ENCODE assay signal across 1 cellular context in genomic region chr15:72340366-72340765, GRCh38.
TF ChIP-seq lines count a peak whose summit lies in the region.

No MANE protein-coding gene starts in this region.

TF ChIP-seq in SK-N-SH, 30 proteins besides CTCF, POLR2A, EP300 and RAD21:
- TF ChIP-seq MAX (IDR thresholded peaks at IDR 0.05; ENCODE audit: low read depth), result no peak
- no peak for TF ChIP-seq MEF2A (IDR thresholded peaks at IDR 0.05; ENCODE audit: borderline replicate concordance, low read depth)
